Comparison of ENCODE assay signal across 10 cellular contexts in the genomic region with DNA sequence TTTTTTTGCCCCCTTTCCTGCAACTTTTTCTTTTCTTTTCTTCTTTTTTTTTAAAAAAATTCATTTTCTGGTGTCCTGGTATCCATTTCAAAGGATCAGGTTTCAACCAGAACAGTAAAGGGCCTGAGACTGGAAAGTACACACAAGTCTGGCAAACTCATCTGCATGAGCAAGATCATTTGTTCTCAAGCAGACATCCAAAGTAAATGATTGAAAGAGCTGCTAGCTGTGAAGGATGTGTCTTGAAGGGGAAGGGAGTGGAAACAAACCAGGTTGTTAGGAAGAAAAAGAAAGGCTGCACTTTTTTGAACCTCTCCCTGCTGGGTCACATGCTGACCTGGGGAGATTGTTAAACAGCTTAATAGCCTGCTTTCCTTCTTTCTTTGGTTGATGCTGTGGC. TPM values are rescaled to one million over a fixed set of nuclear protein-coding genes. Genes with fewer than 3 reads are reported as not detected.
DNase-seq lines count a peak whose midpoint lies in the region; ATAC-seq and TF ChIP-seq lines count a peak whose summit lies in the region.
"Had no signal": no experiment of that assay in that cellular context is flagged by ENCODE, and none has a peak within 500 bp of the region (broad histone marks: within the 10 kb centered on the region; RNA-seq: fewer than 3 reads in every experiment).

No MANE protein-coding gene starts in this region.

- H3K4me3 ChIP-seq in mammary epithelial cell (replicated peaks in 1 of 3; ENCODE audit: insufficient read depth in 1 of 3, low read depth in 2 of 3, low read length in 3 of 3) (no peak overlapping the region), stomach (peak overlapping the region in 1 of 4 donors; percentile 2)

- H3K9me3 ChIP-seq in mammary epithelial cell (replicated peaks; ENCODE audit: insufficient read depth, low read length) = no peaks in the 10 kb centered on the region
- no peaks in the 10 kb centered on the region for H3K9me3 ChIP-seq in stomach

- H3K27me3 ChIP-seq in mammary epithelial cell (ENCODE audit: insufficient read depth, low read length) = no peaks in the 10 kb centered on the region
- H3K27me3 ChIP-seq in stomach = peaks cover 0 to 11% (median 5%) of the 10 kb centered on the region in 3 donors

- no TSS peak for BruUV-seq in mammary epithelial cell (replicated peaks; lab: Mats Ljungman, UMichigan)

- CTCF ChIA-PET in mammary epithelial cell (lab: Charles Lee; ENCODE audit: low non-redundant PET) = no interaction called here

- H4K20me1 ChIP-seq in mammary epithelial cell (ENCODE audit: insufficient read depth, low read length) = no peaks in the 10 kb centered on the region

- in situ Hi-C loops in mammary epithelial cell (cut with MboI; ENCODE audit: low sequenced_read_pairs in 2 of 2) = no loop called here

- H3K27me3 Mint-ChIP-seq in HFFc6 (ENCODE audit: insufficient read depth) = no peaks in the 10 kb centered on the region; the same call in 1 of the 2 replicates

- H3K9me3 Mint-ChIP-seq in HFFc6 = no peaks in the 10 kb centered on the region

- no peak for ATAC-seq in GM19328 (IDR thresholded peaks at IDR 0.05; ENCODE audit: unreplicated experiment)

- peaks cover 98% of the 10 kb centered on the region for H3K79me2 ChIP-seq in mammary epithelial cell (ENCODE audit: insufficient read depth, low read length)

- intact Hi-C loops in mammary epithelial cell (cut with micrococcal nuclease) (no loop called here), stomach (cut with DNase I; ENCODE audit: low total_unique reads) (no loop called here)

- peaks cover 31% of the 10 kb centered on the region for H3K4me1 ChIP-seq in mammary epithelial cell (ENCODE audit: insufficient read depth, low read length)
- H3K4me1 ChIP-seq in stomach = peaks cover 37 to 84% (median 71%) of the 10 kb centered on the region in 4 donors

- no peak overlapping the region for H2AFZ ChIP-seq in mammary epithelial cell (ENCODE audit: low read depth, low read length)

- dilution Hi-C loops in mammary epithelial cell (cut with HindIII; ENCODE audit: low sequenced_read_pairs) = loop anchor here (5.0 kb wide), 1 partner anchor 107 kb away; no protein-coding TSS in a partner anchor

- no peak overlapping the region for H3K9ac ChIP-seq in mammary epithelial cell (ENCODE audit: insufficient read depth, low read length)

- DNase-seq in HFFc6 (peak; percentile 30), mammary epithelial cell (peak; percentile 51), kidney glomerular epithelial cell (lab: John Stamatoyannopoulos, UW) (peak; percentile 97), stomach (no peak), CD1c-positive myeloid dendritic cell (ENCODE audit: extremely low spot score) (no peak)
- DNase-seq in activated T-cell treated with anti-CD3 and anti-CD28 coated beads, Interleukin-2, amount 50 U/mL, for 1 hour = no peak
- no peak for DNase-seq in activated CD4-positive, alpha-beta T cell treated with anti-CD3 and anti-CD28 coated beads for 1 hour
- DNase-seq: DND-41, NCI-H2081 had no signal

- TF ChIP-seq POLR2A in stomach (IDR thresholded peaks at IDR 0.05) = no peak

- H3K4me1 Mint-ChIP-seq in HFFc6 (ENCODE audit: low read depth) = peaks cover 75% of the 10 kb centered on the region

- TF ChIP-seq CTCF in HFFc6 (IDR thresholded peaks at IDR 0.05) (no peak), mammary epithelial cell (conservative IDR thresholded peaks at IDR 0.05 in 1 of 2, IDR thresholded peaks at IDR 0.05 in 1 of 2; ENCODE audit: extremely low read depth in 1 of 2, insufficient read depth in 1 of 2, low read depth in 1 of 2, low read length in 2 of 2) (no peak), stomach (IDR thresholded peaks at IDR 0.05) (no peak)

- H3K36me3 ChIP-seq in mammary epithelial cell (ENCODE audit: insufficient read depth, low read length) (peaks cover 7% of the 10 kb centered on the region), stomach (peaks cover 0 to 11% (median 5%) of the 10 kb centered on the region in 4 donors)

- no peak overlapping the region for H3K27ac ChIP-seq in mammary epithelial cell (ENCODE audit: insufficient read depth, low read depth, low read length)
- H3K27ac ChIP-seq in stomach = peak overlapping the region; percentile 40 to 60 (median 49)

- H3K4me2 ChIP-seq in mammary epithelial cell (ENCODE audit: insufficient read depth, low read depth, low read length) = no peak overlapping the region

- peak overlapping the region; percentile 45 for H3K27ac Mint-ChIP-seq in HFFc6

- peak overlapping the region; percentile 27 for H3K4me3 Mint-ChIP-seq in HFFc6

- TF ChIP-seq EP300 in stomach (IDR thresholded peaks at IDR 0.05) = no peak

- peaks cover 49% of the 10 kb centered on the region for H3K36me3 Mint-ChIP-seq in HFFc6 (ENCODE audit: low read depth)

RNA-seq across cellular contexts. Expression of a gene that starts 5.3 kb away (rescaled TPM):
- total RNA-seq in HFFc6 (2021; fragmentation: NEBNext Ultra II Directional; extraction: Animal tissue kit (Norgen Biotek cat#: 25700)) = 100 to 1,000 TPM; 120 to 159 (median 133) TPM
- total RNA-seq in mammary epithelial cell (100 to 1,000 TPM; 163 to 234 TPM), stomach (100 to 1,000 TPM in 2 of 5 donors, 10 to 100 TPM in 3; 22.0 to 400 (median 98.4) TPM)
- polyA plus RNA-seq in mammary epithelial cell (124 TPM), stomach (10 to 100 TPM; 24.0 to 31.8 (median 27.4) TPM)
- polyA minus RNA-seq in mammary epithelial cell = 220 TPM

Comparison
In these comparisons a context has a peak if more than half of its experiments do, and no peak if none do; other contexts are left out.
1. DNase-seq: peak in HFFc6 (single experiment), mammary epithelial cell (single experiment) and kidney glomerular epithelial cell (single experiment); none in stomach (single experiment), activated T-cell treated with anti-CD3 and anti-CD28 coated beads, Interleukin-2, amount 50 U/mL, for 1 hour (single experiment), CD1c-positive myeloid dendritic cell (single experiment) and activated CD4-positive, alpha-beta T cell treated with anti-CD3 and anti-CD28 coated beads for 1 hour (single experiment).